In the genomic region with DNA sequence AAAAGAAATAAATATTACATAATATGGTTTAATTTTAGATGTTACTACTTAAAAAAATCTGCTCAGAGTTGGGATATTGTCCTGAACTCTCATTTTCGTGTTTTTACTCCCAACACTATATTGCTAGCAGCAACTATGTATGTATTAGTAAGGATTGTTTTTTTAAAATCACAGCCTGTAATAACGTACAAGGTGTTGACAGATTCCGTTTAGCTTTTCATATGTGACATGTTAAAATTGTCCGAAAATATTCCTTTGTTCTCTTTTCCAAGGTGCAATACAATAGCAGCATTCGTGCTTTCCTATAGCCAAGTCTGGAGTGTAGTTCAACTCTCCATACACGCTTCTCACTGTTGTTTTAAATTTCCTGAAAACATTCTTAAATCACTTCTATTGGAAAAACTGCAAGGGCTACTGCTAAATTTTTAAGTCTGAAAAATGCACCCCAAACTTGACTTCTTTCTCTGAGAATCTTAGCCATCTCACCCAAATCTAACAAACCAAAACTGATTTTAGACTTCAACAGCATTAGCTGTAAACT, we compare ENCODE assay signal across 12 cellular contexts. TPM values are rescaled to one million over a fixed set of nuclear protein-coding genes. Genes with fewer than 3 reads are reported as not detected.
DNase-seq lines count a peak whose midpoint lies in the region; ATAC-seq and TF ChIP-seq lines count a peak whose summit lies in the region.
"Had no signal": no experiment of that assay in that cellular context is flagged by ENCODE, and none has a peak within 500 bp of the region (broad histone marks: within the 10 kb centered on the region; RNA-seq: fewer than 3 reads in every experiment).

No MANE protein-coding gene starts in this region.

- no peaks in the 10 kb centered on the region for H3K9me3 ChIP-seq in BLaER1
- no peaks in the 10 kb centered on the region for H3K9me3 ChIP-seq in HEK293 (ENCODE audit: control insufficient read depth, insufficient read depth, low read depth, low read length)
- H3K9me3 ChIP-seq in upper lobe of left lung = no peaks in the 10 kb centered on the region

- TF ChIP-seq CTCF in HEK293 (tag by site-specific recombination; IDR thresholded peaks at IDR 0.05) (no peak), upper lobe of left lung (IDR thresholded peaks at IDR 0.05) (no peak)
- TF ChIP-seq CTCF in activated CD8-positive, alpha-beta T cell treated with anti-CD3 and anti-CD28 coated beads for 36 hours (IDR thresholded peaks at IDR 0.05) = no peak

- intact Hi-C loops in activated CD8-positive, alpha-beta T cell treated with anti-CD3 and anti-CD28 coated beads for 36 hours (cut with micrococcal nuclease) = no loop called here

- no peak for ATAC-seq in activated CD8-positive, alpha-beta T cell treated with anti-CD3 and anti-CD28 coated beads for 36 hours
- ATAC-seq in memory B cell (ENCODE audit: low read depth) = no peak
- no peak for ATAC-seq in HG02642 (IDR thresholded peaks at IDR 0.05; ENCODE audit: poor library complexity, unreplicated experiment)
- ATAC-seq in upper lobe of left lung (ENCODE audit: low FRiP score in 2 of 2) = no peak
- ATAC-seq in GM19452 (IDR thresholded peaks at IDR 0.05; ENCODE audit: unreplicated experiment) = no peak
- ATAC-seq: activated CD4-positive, CD25-positive, alpha-beta regulatory T cell treated with anti-CD3 and anti-CD28 coated beads, Interleukin-2, amount 50 U/mL, for 24 hours; left ventricle myocardium superior had no signal

- peak overlapping the region; percentile 95 for H3K9ac ChIP-seq in BLaER1

- no peak for DNase-seq in activated CD8-positive, alpha-beta T cell treated with anti-CD3 and anti-CD28 coated beads for 36 hours
- DNase-seq in memory B cell (ENCODE audit: low spot score in 2 of 2) (no peak), upper lobe of left lung (no peak)
- DNase-seq in NK-92 treated with Interleukin-12 subunit alpha and Interleukin-12 subunit beta, amount 100 ng/mL, for 24 hours (lab: John Stamatoyannopoulos, UW) = no peak
- DNase-seq: left ventricle myocardium superior, NCI-H1436, OCI-M1 had no signal

- H3K27ac ChIP-seq in BLaER1 = peak overlapping the region; percentile 93
- H3K27ac ChIP-seq in HEK293 (ENCODE audit: extremely low read depth, low read depth, low read length) = no peak overlapping the region; the same call in 1 of the 2 replicates
- no peak overlapping the region for H3K27ac ChIP-seq in upper lobe of left lung

- H3K9me3 Mint-ChIP-seq in activated CD8-positive, alpha-beta T cell treated with anti-CD3 and anti-CD28 coated beads for 36 hours = no peaks in the 10 kb centered on the region
- peaks cover 2% of the 10 kb centered on the region for H3K9me3 Mint-ChIP-seq in memory B cell

- POLR2A ChIA-PET in HEK293 (lab: Yijun Ruan, JAX) = interaction anchor here (1.2 to 3.4 kb wide), 4 partner anchors 76 to 129 kb away, joined by 5 to 57 read pairs (median 16); a partner anchor contains a TSS
- POLR2A ChIA-PET in activated CD8-positive, alpha-beta T cell treated with anti-CD3 and anti-CD28 coated beads for 36 hours (lab: Charles Lee) = interaction anchor here (0.7 to 23.0 kb wide), 12 partner anchors 8 to 1838 kb away, joined by 3 to 1376 read pairs (median 27); a partner anchor contains a TSS

- CTCF ChIA-PET in HEK293 (lab: Yijun Ruan, JAX) = interaction anchor here (0.7 to 7.2 kb wide), 3 partner anchors 25 to 69 kb away, joined by 3 to 64 read pairs (median 5); no protein-coding TSS in a partner anchor
- CTCF ChIA-PET in activated CD8-positive, alpha-beta T cell treated with anti-CD3 and anti-CD28 coated beads for 36 hours (lab: Charles Lee) = interaction anchor here (1.0 to 4.0 kb wide), 2 partner anchors 11 to 21 kb away, joined by 3 to 14 read pairs; a partner anchor contains a TSS

- H3K27ac Mint-ChIP-seq in activated CD8-positive, alpha-beta T cell treated with anti-CD3 and anti-CD28 coated beads for 36 hours = peak overlapping the region; percentile 95
- peak overlapping the region; percentile 100 for H3K27ac Mint-ChIP-seq in memory B cell

- H3K27me3 Mint-ChIP-seq in activated CD8-positive, alpha-beta T cell treated with anti-CD3 and anti-CD28 coated beads for 36 hours = peaks cover 3% of the 10 kb centered on the region
- H3K27me3 Mint-ChIP-seq in memory B cell = no peaks in the 10 kb centered on the region

- H3K4me3 Mint-ChIP-seq in activated CD8-positive, alpha-beta T cell treated with anti-CD3 and anti-CD28 coated beads for 36 hours = no peak overlapping the region
- H3K4me3 Mint-ChIP-seq in memory B cell = no peak overlapping the region

- H4K20me1 ChIP-seq in BLaER1 = peaks cover 11% of the 10 kb centered on the region; the same call in 1 of the 2 replicates

- peaks cover 51% of the 10 kb centered on the region for H3K4me1 Mint-ChIP-seq in activated CD8-positive, alpha-beta T cell treated with anti-CD3 and anti-CD28 coated beads for 36 hours (ENCODE audit: low read depth)
- H3K4me1 Mint-ChIP-seq in memory B cell = peaks cover 14% of the 10 kb centered on the region

- H3K4me2 ChIP-seq in BLaER1 = peak overlapping the region; percentile 82

- TF ChIP-seq EP300 in upper lobe of left lung (IDR thresholded peaks at IDR 0.05) = no peak

- WGBS in upper lobe of left lung, 2 donors = 88 to 89% methylated on average over 6 of the region's 6 CpGs

- H3K27me3 ChIP-seq in BLaER1 (no peaks in the 10 kb centered on the region), upper lobe of left lung (no peaks in the 10 kb centered on the region)

- H3K36me3 Mint-ChIP-seq in activated CD8-positive, alpha-beta T cell treated with anti-CD3 and anti-CD28 coated beads for 36 hours (ENCODE audit: low read depth) = peaks cover 9% of the 10 kb centered on the region
- no peaks in the 10 kb centered on the region for H3K36me3 Mint-ChIP-seq in memory B cell

- no peak for TF ChIP-seq POLR2A in upper lobe of left lung (IDR thresholded peaks at IDR 0.05)

- no peak overlapping the region for H3K4me3 ChIP-seq in BLaER1
- H3K4me3 ChIP-seq in HEK293 (ENCODE audit: low read depth, low read length) = no peak overlapping the region
- no peak overlapping the region for H3K4me3 ChIP-seq in upper lobe of left lung

- H3K36me3 ChIP-seq in BLaER1 = no peaks in the 10 kb centered on the region
- H3K36me3 ChIP-seq in HEK293 (ENCODE audit: control insufficient read depth in 2 of 2, insufficient read depth in 1 of 2, low read length in 2 of 2) = no peaks in the 10 kb centered on the region
- no peaks in the 10 kb centered on the region for H3K36me3 ChIP-seq in upper lobe of left lung

- peaks cover 60% of the 10 kb centered on the region for H3K4me1 ChIP-seq in BLaER1
- peaks cover 18% of the 10 kb centered on the region for H3K4me1 ChIP-seq in HEK293 (ENCODE audit: control insufficient read depth, insufficient read depth, low read length)
- H3K4me1 ChIP-seq in upper lobe of left lung = peaks cover 21 to 39% (median 29%) of the 10 kb centered on the region in 4 donors

TF ChIP-seq in HEK293, 187 proteins besides CTCF, POLR2A, EP300 and RAD21:
- TF ChIP-seq, protein P1, sequence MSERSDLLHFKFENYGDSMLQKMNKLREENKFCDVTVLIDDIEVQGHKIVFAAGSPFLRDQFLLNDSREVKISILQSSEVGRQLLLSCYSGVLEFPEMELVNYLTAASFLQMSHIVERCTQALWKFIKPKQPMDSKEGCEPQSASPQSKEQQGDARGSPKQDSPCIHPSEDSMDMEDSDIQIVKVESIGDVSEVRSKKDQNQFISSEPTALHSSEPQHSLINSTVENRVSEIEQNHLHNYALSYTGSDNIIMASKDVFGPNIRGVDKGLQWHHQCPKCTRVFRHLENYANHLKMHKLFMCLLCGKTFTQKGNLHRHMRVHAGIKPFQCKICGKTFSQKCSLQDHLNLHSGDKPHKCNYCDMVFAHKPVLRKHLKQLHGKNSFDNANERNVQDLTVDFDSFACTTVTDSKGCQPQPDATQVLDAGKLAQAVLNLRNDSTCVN (tag by site-specific recombination; optimal IDR thresholded peaks at IDR 0.05) = no peak
- TF ChIP-seq, protein P2, sequence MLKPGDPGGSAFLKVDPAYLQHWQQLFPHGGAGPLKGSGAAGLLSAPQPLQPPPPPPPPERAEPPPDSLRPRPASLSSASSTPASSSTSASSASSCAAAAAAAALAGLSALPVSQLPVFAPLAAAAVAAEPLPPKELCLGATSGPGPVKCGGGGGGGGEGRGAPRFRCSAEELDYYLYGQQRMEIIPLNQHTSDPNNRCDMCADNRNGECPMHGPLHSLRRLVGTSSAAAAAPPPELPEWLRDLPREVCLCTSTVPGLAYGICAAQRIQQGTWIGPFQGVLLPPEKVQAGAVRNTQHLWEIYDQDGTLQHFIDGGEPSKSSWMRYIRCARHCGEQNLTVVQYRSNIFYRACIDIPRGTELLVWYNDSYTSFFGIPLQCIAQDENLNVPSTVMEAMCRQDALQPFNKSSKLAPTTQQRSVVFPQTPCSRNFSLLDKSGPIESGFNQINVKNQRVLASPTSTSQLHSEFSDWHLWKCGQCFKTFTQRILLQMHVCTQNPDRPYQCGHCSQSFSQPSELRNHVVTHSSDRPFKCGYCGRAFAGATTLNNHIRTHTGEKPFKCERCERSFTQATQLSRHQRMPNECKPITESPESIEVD (tag by site-specific recombination; IDR thresholded peaks at IDR 0.05) = peak; percentile 35
- no peak for TF ChIP-seq ZNF416 (tag by site-specific recombination; IDR thresholded peaks at IDR 0.05)

RNA-seq across cellular contexts. Expression of a gene that starts 58.9 kb away (rescaled TPM):
- under 1 TPM; 0.25 to 0.56 TPM for total RNA-seq in activated CD8-positive, alpha-beta T cell treated with anti-CD3 and anti-CD28 coated beads for 36 hours
- total RNA-seq in upper lobe of left lung = 10 to 100 TPM in 2 of 6 donors, 1 to 10 TPM in 4; 3.8 to 26.2 (median 8.5) TPM
